In the genomic region with DNA sequence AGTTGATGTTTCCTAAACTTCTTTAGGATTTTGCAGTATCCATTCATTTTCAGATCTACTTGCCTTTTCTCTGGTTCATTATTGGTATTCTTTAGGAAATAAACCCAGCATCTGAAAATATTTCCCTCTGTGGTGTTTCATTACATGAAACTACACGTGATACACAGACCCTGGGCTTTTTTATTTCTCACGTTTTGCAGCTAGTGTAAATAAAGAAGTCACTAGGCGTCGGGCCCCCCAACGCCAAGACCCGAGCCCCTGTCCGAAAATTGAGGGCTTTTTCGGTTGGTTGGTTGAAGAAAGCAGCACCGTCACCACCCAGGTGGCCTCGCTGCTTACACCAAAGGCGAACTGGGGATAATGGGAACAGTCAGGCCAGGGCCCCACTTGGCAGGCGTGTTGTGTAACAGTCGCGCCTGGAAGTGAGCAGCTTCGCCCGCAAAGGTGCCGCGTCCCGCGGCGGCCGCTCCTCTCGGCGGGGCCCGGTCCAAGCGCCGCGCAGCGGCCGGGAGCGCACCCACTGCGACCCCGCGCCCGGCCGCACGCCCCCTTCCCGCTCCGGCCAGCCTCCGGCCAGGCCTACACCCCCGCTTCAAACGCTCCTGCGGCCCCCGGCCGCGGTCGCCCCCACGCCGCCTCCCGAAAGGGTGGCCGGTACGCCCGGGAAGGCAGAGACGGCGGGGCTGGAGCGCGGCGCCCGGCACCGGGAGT, we compare ENCODE assay signal across 1 cellular context.
TF ChIP-seq lines count a peak whose summit lies in the region.

No MANE protein-coding gene starts in this region.

TF ChIP-seq in SK-N-SH treated with all-trans-retinoic acid at 6 μM for 48 hours, 23 proteins besides CTCF, POLR2A, EP300 and RAD21 (continued from another document):
- TF ChIP-seq, protein P1, sequence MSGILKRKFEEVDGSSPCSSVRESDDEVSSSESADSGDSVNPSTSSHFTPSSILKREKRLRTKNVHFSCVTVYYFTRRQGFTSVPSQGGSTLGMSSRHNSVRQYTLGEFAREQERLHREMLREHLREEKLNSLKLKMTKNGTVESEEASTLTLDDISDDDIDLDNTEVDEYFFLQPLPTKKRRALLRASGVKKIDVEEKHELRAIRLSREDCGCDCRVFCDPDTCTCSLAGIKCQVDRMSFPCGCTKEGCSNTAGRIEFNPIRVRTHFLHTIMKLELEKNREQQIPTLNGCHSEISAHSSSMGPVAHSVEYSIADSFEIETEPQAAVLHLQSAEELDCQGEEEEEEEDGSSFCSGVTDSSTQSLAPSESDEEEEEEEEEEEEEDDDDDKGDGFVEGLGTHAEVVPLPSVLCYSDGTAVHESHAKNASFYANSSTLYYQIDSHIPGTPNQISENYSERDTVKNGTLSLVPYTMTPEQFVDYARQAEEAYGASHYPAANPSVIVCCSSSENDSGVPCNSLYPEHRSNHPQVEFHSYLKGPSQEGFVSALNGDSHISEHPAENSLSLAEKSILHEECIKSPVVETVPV (CRISPR knock-in tag; IDR thresholded peaks at IDR 0.05), result no peak
- TF ChIP-seq, protein P2, sequence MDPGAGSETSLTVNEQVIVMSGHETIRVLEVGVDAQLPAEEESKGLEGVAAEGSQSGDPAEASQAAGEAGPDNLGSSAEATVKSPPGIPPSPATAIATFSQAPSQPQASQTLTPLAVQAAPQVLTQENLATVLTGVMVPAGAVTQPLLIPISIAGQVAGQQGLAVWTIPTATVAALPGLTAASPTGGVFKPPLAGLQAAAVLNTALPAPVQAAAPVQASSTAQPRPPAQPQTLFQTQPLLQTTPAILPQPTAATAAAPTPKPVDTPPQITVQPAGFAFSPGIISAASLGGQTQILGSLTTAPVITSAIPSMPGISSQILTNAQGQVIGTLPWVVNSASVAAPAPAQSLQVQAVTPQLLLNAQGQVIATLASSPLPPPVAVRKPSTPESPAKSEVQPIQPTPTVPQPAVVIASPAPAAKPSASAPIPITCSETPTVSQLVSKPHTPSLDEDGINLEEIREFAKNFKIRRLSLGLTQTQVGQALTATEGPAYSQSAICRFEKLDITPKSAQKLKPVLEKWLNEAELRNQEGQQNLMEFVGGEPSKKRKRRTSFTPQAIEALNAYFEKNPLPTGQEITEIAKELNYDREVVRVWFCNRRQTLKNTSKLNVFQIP (CRISPR knock-in tag; IDR thresholded peaks at IDR 0.05; ENCODE audit: borderline replicate concordance, low read depth), result no peak
- TF ChIP-seq ISL1 (CRISPR knock-in tag; IDR thresholded peaks at IDR 0.05), result no peak
- TF ChIP-seq BACH2 (CRISPR knock-in tag; IDR thresholded peaks at IDR 0.05; ENCODE audit: borderline replicate concordance), result no peak
- no peak for TF ChIP-seq PPARA (CRISPR knock-in tag; IDR thresholded peaks at IDR 0.05; ENCODE audit: borderline replicate concordance)
- TF ChIP-seq, protein P3, sequence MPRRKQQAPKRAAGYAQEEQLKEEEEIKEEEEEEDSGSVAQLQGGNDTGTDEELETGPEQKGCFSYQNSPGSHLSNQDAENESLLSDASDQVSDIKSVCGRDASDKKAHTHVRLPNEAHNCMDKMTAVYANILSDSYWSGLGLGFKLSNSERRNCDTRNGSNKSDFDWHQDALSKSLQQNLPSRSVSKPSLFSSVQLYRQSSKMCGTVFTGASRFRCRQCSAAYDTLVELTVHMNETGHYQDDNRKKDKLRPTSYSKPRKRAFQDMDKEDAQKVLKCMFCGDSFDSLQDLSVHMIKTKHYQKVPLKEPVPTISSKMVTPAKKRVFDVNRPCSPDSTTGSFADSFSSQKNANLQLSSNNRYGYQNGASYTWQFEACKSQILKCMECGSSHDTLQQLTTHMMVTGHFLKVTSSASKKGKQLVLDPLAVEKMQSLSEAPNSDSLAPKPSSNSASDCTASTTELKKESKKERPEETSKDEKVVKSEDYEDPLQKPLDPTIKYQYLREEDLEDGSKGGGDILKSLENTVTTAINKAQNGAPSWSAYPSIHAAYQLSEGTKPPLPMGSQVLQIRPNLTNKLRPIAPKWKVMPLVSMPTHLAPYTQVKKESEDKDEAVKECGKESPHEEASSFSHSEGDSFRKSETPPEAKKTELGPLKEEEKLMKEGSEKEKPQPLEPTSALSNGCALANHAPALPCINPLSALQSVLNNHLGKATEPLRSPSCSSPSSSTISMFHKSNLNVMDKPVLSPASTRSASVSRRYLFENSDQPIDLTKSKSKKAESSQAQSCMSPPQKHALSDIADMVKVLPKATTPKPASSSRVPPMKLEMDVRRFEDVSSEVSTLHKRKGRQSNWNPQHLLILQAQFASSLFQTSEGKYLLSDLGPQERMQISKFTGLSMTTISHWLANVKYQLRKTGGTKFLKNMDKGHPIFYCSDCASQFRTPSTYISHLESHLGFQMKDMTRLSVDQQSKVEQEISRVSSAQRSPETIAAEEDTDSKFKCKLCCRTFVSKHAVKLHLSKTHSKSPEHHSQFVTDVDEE (CRISPR knock-in tag; IDR thresholded peaks at IDR 0.05), result no peak
- no peak for TF ChIP-seq CSDC2 (CRISPR knock-in tag; IDR thresholded peaks at IDR 0.05)
- TF ChIP-seq SNAI2 (CRISPR knock-in tag; IDR thresholded peaks at IDR 0.05), result no peak
